In the genomic region with DNA sequence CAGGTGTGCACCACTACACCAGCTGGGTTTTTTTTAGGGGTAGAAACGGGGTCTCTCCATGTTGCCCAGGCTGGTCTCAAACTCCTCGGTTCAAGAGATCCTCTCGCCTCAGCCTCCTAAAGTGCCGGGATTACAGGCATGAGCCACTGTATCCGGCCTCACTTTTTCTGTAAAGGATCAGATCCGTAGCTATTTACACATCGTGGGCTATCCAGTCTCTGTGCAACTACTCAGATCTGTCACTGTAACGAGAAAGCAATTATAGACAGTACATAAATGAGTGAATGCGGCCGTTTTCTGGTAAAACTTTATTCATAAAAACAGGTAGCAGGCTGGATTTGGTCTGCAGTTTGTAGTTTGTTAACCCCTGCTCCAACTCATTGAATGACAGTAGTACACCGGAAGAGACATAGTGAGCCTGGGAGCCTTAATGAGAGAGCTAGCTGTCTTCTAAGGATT, we compare ENCODE assay signal across 11 cellular contexts. TPM values are rescaled to one million over a fixed set of nuclear protein-coding genes. Genes with fewer than 3 reads are reported as not detected.
DNase-seq lines count a peak whose midpoint lies in the region; ATAC-seq, FAIRE-seq and TF ChIP-seq lines count a peak whose summit lies in the region.
"Had no signal": no experiment of that assay in that cellular context is flagged by ENCODE, and none has a peak within 500 bp of the region (broad histone marks: within the 10 kb centered on the region; RNA-seq: fewer than 3 reads in every experiment).

No MANE protein-coding gene starts in this region.

- H2AK5ac ChIP-seq in neuronal stem cell (ENCODE audit: low read depth, low read length): no peak overlapping the region

- POLR2A ChIA-PET in HepG2 (lab: Yijun Ruan, JAX): interaction anchor here (0.8 to 6.8 kb wide), 3 partner anchors 9 to 92 kb away, joined by 3 to 400 read pairs (median 124); no protein-coding TSS in a partner anchor

- H3K27ac Mint-ChIP-seq in Calu3 (ENCODE audit: unreplicated experiment): peak overlapping the region; percentile 72
- peak overlapping the region; percentile 92 for H3K27ac Mint-ChIP-seq in T-helper 1 cell treated with Interleukin-12 subunit alpha and Interleukin-12 subunit beta and Interleukin-4 antibody, amounts not matched to agents 30 μg/mL and 1 μg/mL, for 36 hours

- peaks cover 24% of the 10 kb centered on the region for H3K36me3 Mint-ChIP-seq in Calu3 (ENCODE audit: insufficient read depth, unreplicated experiment)
- H3K36me3 Mint-ChIP-seq in T-helper 1 cell treated with Interleukin-12 subunit alpha and Interleukin-12 subunit beta and Interleukin-4 antibody, amounts not matched to agents 30 μg/mL and 1 μg/mL, for 36 hours (ENCODE audit: low read depth): peaks cover 5% of the 10 kb centered on the region

- ATAC-seq in GM21723 (IDR thresholded peaks at IDR 0.05; ENCODE audit: unreplicated experiment): peak; percentile 46
- ATAC-seq in HepG2: no peak
- no peak for ATAC-seq in GM21423 (IDR thresholded peaks at IDR 0.05; ENCODE audit: unreplicated experiment)

- H3K79me1 ChIP-seq in neuronal stem cell (ENCODE audit: low read depth, low read length): no peaks in the 10 kb centered on the region

- H3K4me3 ChIP-seq in HepG2 (replicated peaks in 1 of 3; ENCODE audit: insufficient read depth in 1 of 3, low read depth in 2 of 3, low read length in 3 of 3) (no peak overlapping the region), neuronal stem cell (ENCODE audit: low read length in 2 of 2) (no peak overlapping the region), HAP-1 (no peak overlapping the region)
- H3K4me3 ChIP-seq: adrenal gland had no signal

- H4K91ac ChIP-seq in neuronal stem cell (ENCODE audit: low read depth, low read length, poor library complexity): no peak overlapping the region

- H3K36me3 ChIP-seq in HepG2 (replicated peaks in 1 of 2; ENCODE audit: control insufficient read depth in 1 of 2, insufficient read depth in 2 of 2, low read length in 2 of 2): peaks cover 0 to 5% of the 10 kb centered on the region in 2 experiments; a peak in 1 of 5 replicates
- no peaks in the 10 kb centered on the region for H3K36me3 ChIP-seq in neuronal stem cell (replicated peaks in 1 of 2; ENCODE audit: control insufficient read depth in 2 of 2, insufficient read depth in 2 of 2, low read length in 2 of 2)
- no peaks in the 10 kb centered on the region for H3K36me3 ChIP-seq in HAP-1 (replicated peaks)
- H3K36me3 ChIP-seq: adrenal gland had no signal

- no peak overlapping the region for H3K18ac ChIP-seq in neuronal stem cell (ENCODE audit: low read length)

- 95% methylated on average over 11 of the region's 11 CpGs for WGBS in HepG2 (ENCODE audit: low lambda C conversion rate)
- WGBS in neuronal stem cell (ENCODE audit: extremely low coverage in 2 of 2, insufficient read length in 2 of 2, insufficient replicate concordance in 1 of 2), 2 donors: no CpG with 5 or more reads among the region's 11 CpGs

- no peak overlapping the region for H4K8ac ChIP-seq in neuronal stem cell (ENCODE audit: low read depth, low read length)

- FAIRE-seq in HepG2 (lab: Jason Lieb, UNC): no peak
- FAIRE-seq: HTR-8/SVneo had no signal

- no peaks in the 10 kb centered on the region; the same call in 1 of the 2 replicates for H4K20me1 ChIP-seq in HepG2 (ENCODE audit: insufficient read depth, low read length)

- BruUV-seq in Calu3 (replicated peaks; lab: Mats Ljungman, UMichigan): no TSS peak
- BruUV-seq in HepG2 (replicated peaks; lab: Mats Ljungman, UMichigan): no TSS peak

- H3K4me1 ChIP-seq in HepG2 (ENCODE audit: insufficient read depth, low read length): peaks cover 67% of the 10 kb centered on the region
- peaks cover 0 to 14% of the 10 kb centered on the region in 2 donors for H3K4me1 ChIP-seq in neuronal stem cell (ENCODE audit: control insufficient read depth in 2 of 2, insufficient read depth in 1 of 2, low read depth in 1 of 2, low read length in 2 of 2)
- peaks cover 16% of the 10 kb centered on the region for H3K4me1 ChIP-seq in HAP-1

- TF ChIP-seq EP300 in HepG2 (IDR thresholded peaks at IDR 0.05; ENCODE audit: low read depth in 2 of 2, low read length in 2 of 2) (no peak), HepG2 (CRISPR knock-in tag; IDR thresholded peaks at IDR 0.05; ENCODE audit: borderline replicate concordance) (no peak)

- H3K4ac ChIP-seq in neuronal stem cell (ENCODE audit: low read length): no peak overlapping the region

- CTCF ChIA-PET in Calu3 (lab: Charles Lee): interaction anchor here (3.1 kb wide), 1 partner anchor 102 kb away, joined by 13 read pairs; no protein-coding TSS in a partner anchor
- CTCF ChIA-PET in HepG2 (lab: Yijun Ruan, JAX; ENCODE audit: low intra/inter-chr PET ratio, low total read pairs): interaction anchor here (4.0 kb wide), 1 partner anchor 87 kb away, joined by 24 read pairs; no protein-coding TSS in a partner anchor

- no peak overlapping the region for H3K23ac ChIP-seq in neuronal stem cell (ENCODE audit: low read depth, low read length, poor library complexity)

- no peak for TF ChIP-seq POLR2A in HepG2 (IDR thresholded peaks at IDR 0.05; ENCODE audit: insufficient read depth in 1 of 2, low read depth in 2 of 2, low read length in 2 of 2)

- no peak overlapping the region for H3K4me3 Mint-ChIP-seq in Calu3 (ENCODE audit: low read depth, unreplicated experiment)
- H3K4me3 Mint-ChIP-seq in T-helper 1 cell treated with Interleukin-12 subunit alpha and Interleukin-12 subunit beta and Interleukin-4 antibody, amounts not matched to agents 30 μg/mL and 1 μg/mL, for 36 hours: peak overlapping the region; percentile 66

- in situ Hi-C loops in HepG2 (cut with HindIII; ENCODE audit: extremely low pct_ligation_motif_present, low pct_unique_long_range_greater_than_20kb): no loop called here
- in situ Hi-C loops in HAP-1 (cut with MboI; ENCODE audit: low sequenced_read_pairs): loop anchor here (10.0 kb wide), 1 partner anchor 283 kb away; no protein-coding TSS in a partner anchor

- TF ChIP-seq CTCF in Calu3 (IDR thresholded peaks at IDR 0.05; ENCODE audit: unreplicated experiment) (no peak), HepG2 (CRISPR knock-in tag; IDR thresholded peaks at IDR 0.05) (no peak)

- H3K4me1 Mint-ChIP-seq in Calu3 (ENCODE audit: low read depth, unreplicated experiment): peaks cover 17% of the 10 kb centered on the region
- H3K4me1 Mint-ChIP-seq in T-helper 1 cell treated with Interleukin-12 subunit alpha and Interleukin-12 subunit beta and Interleukin-4 antibody, amounts not matched to agents 30 μg/mL and 1 μg/mL, for 36 hours (ENCODE audit: low read depth): peaks cover 48% of the 10 kb centered on the region

- no peak overlapping the region for H2BK5ac ChIP-seq in neuronal stem cell (ENCODE audit: low read length)

- H2BK12ac ChIP-seq in neuronal stem cell (ENCODE audit: low read length): no peak overlapping the region

- TF ChIP-seq RAD21 in HepG2 (CRISPR knock-in tag; IDR thresholded peaks at IDR 0.05): no peak

- intact Hi-C loops in Calu3 (cut with micrococcal nuclease; ENCODE audit: unreplicated experiment) (loop anchor here (2.0 kb wide), 1 partner anchor 107 kb away; no protein-coding TSS in a partner anchor), HepG2 (cut with micrococcal nuclease; ENCODE audit: unreplicated experiment) (loop anchor here (5.0 kb wide), 1 partner anchor 285 kb away; no protein-coding TSS in a partner anchor)

- H3K27me3 ChIP-seq in HepG2 (ENCODE audit: control insufficient read depth in 1 of 2, insufficient read depth in 2 of 2, low read length in 2 of 2): no peaks in the 10 kb centered on the region
- H3K27me3 ChIP-seq in neuronal stem cell (ENCODE audit: control insufficient read depth in 3 of 3, insufficient read depth in 3 of 3, low read depth in 1 of 3, low read length in 3 of 3): no peaks in the 10 kb centered on the region
- H3K27me3 ChIP-seq in HAP-1 (ENCODE audit: low read depth): no peaks in the 10 kb centered on the region
- H3K27me3 ChIP-seq: adrenal gland had no signal

- no peaks in the 10 kb centered on the region for H3K9me3 Mint-ChIP-seq in Calu3 (ENCODE audit: low read depth, unreplicated experiment)
- no peaks in the 10 kb centered on the region for H3K9me3 Mint-ChIP-seq in T-helper 1 cell treated with Interleukin-12 subunit alpha and Interleukin-12 subunit beta and Interleukin-4 antibody, amounts not matched to agents 30 μg/mL and 1 μg/mL, for 36 hours

- H2BK120ac ChIP-seq in neuronal stem cell (ENCODE audit: low read depth, low read length): no peak overlapping the region

- H3K14ac ChIP-seq in neuronal stem cell (ENCODE audit: low read length): no peak overlapping the region

- peak overlapping the region; percentile 34 for H3K27ac ChIP-seq in HepG2 (ENCODE audit: extremely low read length, insufficient read depth, low read length)
- H3K27ac ChIP-seq in neuronal stem cell (replicated peaks; ENCODE audit: low read length): no peak overlapping the region
- H3K27ac ChIP-seq: adrenal gland had no signal

- H2AFZ ChIP-seq in HepG2 (ENCODE audit: low read length) (no peak overlapping the region), neuronal stem cell (ENCODE audit: low read length) (no peak overlapping the region)

- H3K9me3 ChIP-seq in HepG2 (ENCODE audit: low read length) (no peaks in the 10 kb centered on the region), neuronal stem cell (replicated peaks in 1 of 2; ENCODE audit: control insufficient read depth in 2 of 2, insufficient read depth in 1 of 2, low read depth in 1 of 2, low read length in 2 of 2) (no peaks in the 10 kb centered on the region), HAP-1 (no peaks in the 10 kb centered on the region)
- H3K9me3 ChIP-seq: adrenal gland had no signal

- no peaks in the 10 kb centered on the region for H3K27me3 Mint-ChIP-seq in Calu3 (ENCODE audit: unreplicated experiment)
- H3K27me3 Mint-ChIP-seq in T-helper 1 cell treated with Interleukin-12 subunit alpha and Interleukin-12 subunit beta and Interleukin-4 antibody, amounts not matched to agents 30 μg/mL and 1 μg/mL, for 36 hours (ENCODE audit: low read depth): no peaks in the 10 kb centered on the region

- peaks cover 6% of the 10 kb centered on the region for H3K79me2 ChIP-seq in HepG2 (ENCODE audit: insufficient read depth, low read length)

- DNase-seq in Calu3 (no peak), HepG2 (ENCODE audit: low spot score) (no peak), A172 (ENCODE audit: low spot score) (no peak), neuronal stem cell (ENCODE audit: low spot score) (no peak), HAP-1 (ENCODE audit: low spot score in 2 of 2) (no peak)
- DNase-seq: adrenal gland, NCI-H2029 treated with DMSO at 0.1 percent for 48 hours had no signal

- H3K4me2 ChIP-seq in HepG2 (ENCODE audit: low read depth, low read length) (no peak overlapping the region), neuronal stem cell (ENCODE audit: insufficient read depth, low read length, poor library complexity, severe bottlenecking) (no peak overlapping the region)

- no peak overlapping the region for H3K9ac ChIP-seq in HepG2 (ENCODE audit: insufficient read depth, low read depth, low read length)
- H3K9ac ChIP-seq in neuronal stem cell (ENCODE audit: low read depth, low read length, poor library complexity): no peak overlapping the region

- H2BK15ac ChIP-seq in neuronal stem cell (ENCODE audit: low read length): no peak overlapping the region

RNA-seq across cellular contexts. Expression of gene VMP1, which starts 44.5 kb away (rescaled TPM):
- 306 and 315 TPM in 2 replicates for total RNA-seq in Calu3 (2022)
- 80.3 and 186 TPM in 2 replicates for total RNA-seq in HepG2 (2016; rRNA removed; fragmentation: Illumina TruSeq; extraction: Trizol)
- total RNA-seq in HepG2 (2016; cell fraction: cytosol; rRNA removed; fragmentation: Illumina TruSeq; extraction: Trizol; ENCODE audit: low read depth): 81.7 and 81.9 TPM in 2 replicates
- 87.6 and 200 TPM in 2 replicates for total RNA-seq in HepG2 (2016; cell fraction: insoluble cytoplasmic fraction; rRNA removed; fragmentation: Illumina TruSeq; extraction: Trizol)
- 64.7 and 72.7 TPM in 2 replicates for total RNA-seq in HepG2 (2016; cell fraction: membrane; rRNA removed; fragmentation: Illumina TruSeq; extraction: Trizol)
- total RNA-seq in HepG2 (2016; cell fraction: nucleus; rRNA removed; fragmentation: Illumina TruSeq; extraction: Trizol): 414 and 436 TPM in 2 replicates
- 262 and 271 TPM in 2 replicates for polyA plus RNA-seq in HepG2 (2011; rRNA removed)
- polyA plus RNA-seq in HepG2 (2011; cell fraction: cytosol; rRNA removed): 66.8 and 107 TPM in 2 replicates
- 244 and 352 TPM in 2 replicates for polyA plus RNA-seq in HepG2 (2011; cell fraction: nucleus; rRNA removed)
- 151 and 169 TPM in 2 replicates for polyA plus RNA-seq in HepG2 (2012)
- 21.0 and 21.9 TPM in 2 replicates for polyA plus RNA-seq in HepG2 (2016; cell fraction: cytosol; fragmentation: Illumina TruSeq; extraction: Trizol; ENCODE audit: low read depth)
- 78.4 and 81.5 TPM in 2 replicates for polyA plus RNA-seq in HepG2 (2016; cell fraction: insoluble cytoplasmic fraction; fragmentation: Illumina TruSeq; extraction: Trizol; ENCODE audit: low read depth)
- 34.4 and 38.6 TPM in 2 replicates for polyA plus RNA-seq in HepG2 (2016; cell fraction: membrane; fragmentation: Illumina TruSeq; extraction: Trizol; ENCODE audit: low read depth)
- polyA plus RNA-seq in HepG2 (2016; cell fraction: nucleus; fragmentation: Illumina TruSeq; extraction: Trizol; ENCODE audit: insufficient read depth, low read depth): 277 and 292 TPM in 2 replicates
- polyA minus RNA-seq in HepG2 (2011; rRNA and poly(A)+ RNA removed; ENCODE audit: low replicate concordance): 294 and 406 TPM in 2 replicates
- polyA minus RNA-seq in HepG2 (2011; cell fraction: cytosol; rRNA and poly(A)+ RNA removed): 134 and 182 TPM in 2 replicates
- 788 and 1,143 TPM in 2 replicates for polyA minus RNA-seq in HepG2 (2011; cell fraction: nucleus; rRNA and poly(A)+ RNA removed)
- 345 and 392 TPM in 2 replicates for total RNA-seq in A172 (2014; rRNA removed; shearing (Covaris generic))
- 40.5 TPM for polyA plus RNA-seq in neuronal stem cell (2013, experiment 1 of 2)
- 40.6 TPM for polyA plus RNA-seq in neuronal stem cell (2013, experiment 2 of 2)

RNA-seq across cellular contexts. Expression of gene PTRH2, which starts 44.8 kb away (rescaled TPM):
- total RNA-seq in Calu3 (2022) (29.8 and 32.3 TPM in 2 replicates), HepG2 (2016; rRNA removed; fragmentation: Illumina TruSeq; extraction: Trizol) (48.7 and 67.7 TPM in 2 replicates)
- total RNA-seq in HepG2 (2016; cell fraction: cytosol; rRNA removed; fragmentation: Illumina TruSeq; extraction: Trizol; ENCODE audit: low read depth): 24.5 and 30.9 TPM in 2 replicates
- 43.2 and 68.2 TPM in 2 replicates for total RNA-seq in HepG2 (2016; cell fraction: insoluble cytoplasmic fraction; rRNA removed; fragmentation: Illumina TruSeq; extraction: Trizol)
- 26.1 and 28.8 TPM in 2 replicates for total RNA-seq in HepG2 (2016; cell fraction: membrane; rRNA removed; fragmentation: Illumina TruSeq; extraction: Trizol)
- 57.2 and 59.6 TPM in 2 replicates for total RNA-seq in HepG2 (2016; cell fraction: nucleus; rRNA removed; fragmentation: Illumina TruSeq; extraction: Trizol)
- polyA plus RNA-seq in HepG2 (2011; rRNA removed): 73.6 and 83.3 TPM in 2 replicates
- 52.4 and 80.1 TPM in 2 replicates for polyA plus RNA-seq in HepG2 (2011; cell fraction: cytosol; rRNA removed)
- 24.3 and 32.5 TPM in 2 replicates for polyA plus RNA-seq in HepG2 (2011; cell fraction: nucleus; rRNA removed)
- 61.8 and 70.1 TPM in 2 replicates for polyA plus RNA-seq in HepG2 (2012)
- 19.3 and 20.0 TPM in 2 replicates for polyA plus RNA-seq in HepG2 (2016; cell fraction: cytosol; fragmentation: Illumina TruSeq; extraction: Trizol; ENCODE audit: low read depth)
- 49.4 and 52.0 TPM in 2 replicates for polyA plus RNA-seq in HepG2 (2016; cell fraction: insoluble cytoplasmic fraction; fragmentation: Illumina TruSeq; extraction: Trizol; ENCODE audit: low read depth)
- polyA plus RNA-seq in HepG2 (2016; cell fraction: membrane; fragmentation: Illumina TruSeq; extraction: Trizol; ENCODE audit: low read depth): 19.4 and 21.2 TPM in 2 replicates
- 111 and 117 TPM in 2 replicates for polyA plus RNA-seq in HepG2 (2016; cell fraction: nucleus; fragmentation: Illumina TruSeq; extraction: Trizol; ENCODE audit: insufficient read depth, low read depth)
- 40.8 and 45.5 TPM in 2 replicates for polyA minus RNA-seq in HepG2 (2011; rRNA and poly(A)+ RNA removed; ENCODE audit: low replicate concordance)
- polyA minus RNA-seq in HepG2 (2011; cell fraction: cytosol; rRNA and poly(A)+ RNA removed): 17.2 and 20.3 TPM in 2 replicates
- polyA minus RNA-seq in HepG2 (2011; cell fraction: nucleus; rRNA and poly(A)+ RNA removed): 31.4 and 37.7 TPM in 2 replicates
- total RNA-seq in A172 (2014; rRNA removed; shearing (Covaris generic)): 51.7 and 60.5 TPM in 2 replicates
- polyA plus RNA-seq in neuronal stem cell (2013, experiment 1 of 2): 19.9 TPM
- polyA plus RNA-seq in neuronal stem cell (2013, experiment 2 of 2): 20.2 TPM
